Comparison of ENCODE assay signal across 8 cellular contexts in the genomic region with DNA sequence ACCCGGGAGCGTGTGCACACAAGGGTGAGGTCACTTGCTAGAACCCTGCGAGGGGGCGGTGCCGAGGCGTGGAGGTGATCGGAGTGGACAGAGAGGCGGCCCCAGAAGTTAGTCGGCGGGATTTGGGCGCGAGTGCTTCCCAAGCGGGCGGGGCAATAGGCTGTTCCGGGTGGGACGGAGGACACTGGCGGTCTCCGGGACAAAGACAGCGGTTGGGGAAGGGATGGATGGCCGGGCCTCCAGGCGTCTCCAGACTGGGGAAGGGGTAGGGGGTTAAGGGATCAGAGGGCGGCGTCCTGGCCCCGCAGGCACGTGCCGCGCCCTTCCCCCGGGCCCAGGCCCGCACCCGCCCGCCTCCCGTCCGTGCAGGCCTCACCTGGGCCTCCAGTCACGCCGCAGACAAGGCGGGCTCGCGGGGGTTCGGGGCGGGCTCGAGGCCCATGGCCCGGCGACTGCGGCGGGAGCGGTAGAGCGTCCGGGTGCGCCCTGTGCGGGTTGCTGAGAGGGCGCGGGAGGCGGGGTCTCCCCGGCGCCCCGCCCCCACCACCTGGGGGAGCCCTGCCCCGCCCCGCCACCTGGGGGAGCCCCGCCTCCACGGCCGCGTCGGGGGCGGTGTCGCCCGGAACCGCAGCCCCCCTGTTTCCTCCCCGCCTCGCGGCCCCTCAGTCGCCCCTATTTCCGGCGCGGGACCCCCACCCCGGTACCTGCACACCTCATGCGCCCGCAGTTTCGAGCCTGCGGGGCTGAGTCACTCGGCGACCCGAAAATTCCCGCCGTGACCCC. TPM values are rescaled to one million over a fixed set of nuclear protein-coding genes. Genes with fewer than 3 reads are reported as not detected.
DNase-seq lines count a peak whose midpoint lies in the region; ATAC-seq and TF ChIP-seq lines count a peak whose summit lies in the region.

A gene (minus strand): TSS at position 505 of the 783 bp plus-strand sequence. CDS start 945 bp downstream, outside the sequence.

- H3K9me3 Mint-ChIP-seq in activated T-cell treated with anti-CD3 and anti-CD28 coated beads, Interleukin-2, amount 50 U/mL, for 72 hours, result no peaks in the 10 kb centered on the region

- ATAC-seq in HCT116 (peak; percentile 83), foreskin keratinocyte (peak; percentile 72)
- peak; percentile 75 to 78 for ATAC-seq in activated T-cell treated with anti-CD3 and anti-CD28 coated beads, Interleukin-2, amount 50 U/mL, for 72 hours (replicated peaks in 1 of 2)

- RAD21 ChIA-PET in HCT116 (lab: Charles Lee; ENCODE audit: low non-redundant PET in 1 of 2, low total read pairs in 2 of 2, uncharacterized antibody in 2 of 2, unreplicated experiment in 2 of 2), result no interaction called here

- DNase-seq in HCT116 (ENCODE audit: low read depth, low spot score) (peak; percentile 24), NCI-H69 (lab: John Stamatoyannopoulos, UW) (peak; percentile 88), foreskin keratinocyte (peak in 1 of 2 donors; percentile 40), OCI-M2 (lab: John Stamatoyannopoulos, UW; ENCODE audit: unreplicated experiment) (no peak), SKM-1 treated with dmso at 0.1 percent for 144 hours (lab: John Stamatoyannopoulos, UW; ENCODE audit: unreplicated experiment) (no peak)
- peak; percentile 69 to 82 for DNase-seq in activated T-cell treated with anti-CD3 and anti-CD28 coated beads, Interleukin-2, amount 50 U/mL, for 72 hours

- peaks cover 31% of the 10 kb centered on the region for H3K4me1 Mint-ChIP-seq in activated T-cell treated with anti-CD3 and anti-CD28 coated beads, Interleukin-2, amount 50 U/mL, for 72 hours (ENCODE audit: low read depth)

- H3K27me3 ChIP-seq in HCT116 (ENCODE audit: insufficient read depth, low read length) (no peaks in the 10 kb centered on the region), foreskin keratinocyte (no peaks in the 10 kb centered on the region), rectal smooth muscle tissue (ENCODE audit: control insufficient read depth, insufficient read depth, low read length) (no peaks in the 10 kb centered on the region)

- H3K9ac ChIP-seq in ES-I3 (ENCODE audit: low read depth, low read length) (peak within 1 kb of the TSS; percentile 82), HCT116 (ENCODE audit: low read length) (peak within 1 kb of the TSS; percentile 92), rectal smooth muscle tissue (ENCODE audit: low read length) (no peak within 1 kb of the TSS)

- H3K4me2 ChIP-seq in HCT116 (ENCODE audit: low read length), result peak within 1 kb of the TSS; percentile 97

- H3K79me2 ChIP-seq in HCT116 (ENCODE audit: insufficient read depth, low read length), result peaks cover 10% of the 10 kb centered on the region; the same call in 1 of the 2 replicates

- TF ChIP-seq CTCF in HCT116 (IDR thresholded peaks at IDR 0.05 in 2 of 3, conservative IDR thresholded peaks at IDR 0.05 in 1 of 3; ENCODE audit: borderline replicate concordance in 1 of 3, insufficient read depth in 1 of 3, low read depth in 2 of 3, low read length in 2 of 3), result no peak
- no peak for TF ChIP-seq CTCF in foreskin keratinocyte (conservative IDR thresholded peaks at IDR 0.05)

- H3K36me3 Mint-ChIP-seq in activated T-cell treated with anti-CD3 and anti-CD28 coated beads, Interleukin-2, amount 50 U/mL, for 72 hours (ENCODE audit: insufficient read depth in 2 of 2), result peaks cover 8 to 18% of the 10 kb centered on the region in 2 donors

- H3K9me2 ChIP-seq in HCT116 (ENCODE audit: insufficient read depth), result no peaks in the 10 kb centered on the region

- TF ChIP-seq POLR2A in HCT116 (IDR thresholded peaks at IDR 0.05; ENCODE audit: borderline replicate concordance, extremely low read depth, insufficient read depth, insufficient read length), result peak; percentile 54

- peak within 1 kb of the TSS; percentile 67 to 76 for H3K4me3 ChIP-seq in HCT116 (replicated peaks in 1 of 2; ENCODE audit: low read depth in 1 of 2, low read length in 2 of 2)
- H3K4me3 ChIP-seq in rectal smooth muscle tissue (ENCODE audit: low read length), result peak within 1 kb of the TSS; percentile 60

- CTCF ChIA-PET in HCT116 (lab: Charles Lee), result no interaction called here

- TF ChIP-seq RAD21 in HCT116 (IDR thresholded peaks at IDR 0.05; ENCODE audit: low read depth), result no peak

- POLR2A ChIA-PET in HCT116 (lab: Charles Lee), result interaction anchor here (0.9 kb wide), 1 partner anchor 26 kb away, joined by 3 read pairs; no protein-coding TSS in a partner anchor

- H2AFZ ChIP-seq in HCT116 (ENCODE audit: low read depth, low read length, poor library complexity, severe bottlenecking), result no peak within 1 kb of the TSS

- H3K9me3 ChIP-seq in ES-I3 (ENCODE audit: control insufficient read depth, insufficient read depth, low read length), result no peaks in the 10 kb centered on the region
- H3K9me3 ChIP-seq in HCT116 (ENCODE audit: control insufficient read depth in 1 of 2, insufficient read depth in 1 of 2, low read depth in 1 of 2, low read length in 2 of 2), result no peaks in the 10 kb centered on the region

- BruUV-seq in HCT116 (replicated peaks; lab: Mats Ljungman, UMichigan), result no TSS peak

- H3K4me1 ChIP-seq in ES-I3 (ENCODE audit: insufficient read depth, low read length) (peaks cover 7% of the 10 kb centered on the region; the same call in 1 of the 2 replicates), HCT116 (ENCODE audit: control insufficient read depth in 1 of 2, insufficient read depth in 2 of 2, low read length in 2 of 2) (peaks cover 4 to 22% of the 10 kb centered on the region in 2 experiments), foreskin keratinocyte (no peaks in the 10 kb centered on the region), rectal smooth muscle tissue (ENCODE audit: control insufficient read depth, insufficient read depth, low read length) (no peaks in the 10 kb centered on the region)

- H3K27ac ChIP-seq in HCT116 (ENCODE audit: low read depth, low read length) (peak within 1 kb of the TSS; percentile 96), foreskin keratinocyte (peak within 1 kb of the TSS; percentile 35), rectal smooth muscle tissue (ENCODE audit: low read depth, low read length) (no peak within 1 kb of the TSS)

- no peaks in the 10 kb centered on the region for H4K20me1 ChIP-seq in HCT116 (ENCODE audit: insufficient read depth)

- H3K4me3 Mint-ChIP-seq in activated T-cell treated with anti-CD3 and anti-CD28 coated beads, Interleukin-2, amount 50 U/mL, for 72 hours, result peak within 1 kb of the TSS; percentile 93 to 96

- H3K27me3 Mint-ChIP-seq in activated T-cell treated with anti-CD3 and anti-CD28 coated beads, Interleukin-2, amount 50 U/mL, for 72 hours (ENCODE audit: low read depth), result no peaks in the 10 kb centered on the region

- peak within 1 kb of the TSS; percentile 85 for H3K27ac Mint-ChIP-seq in activated T-cell treated with anti-CD3 and anti-CD28 coated beads, Interleukin-2, amount 50 U/mL, for 72 hours

- intact Hi-C loops in HCT116 (cut with micrococcal nuclease), result no loop called here

- H3K36me3 ChIP-seq in ES-I3 (ENCODE audit: insufficient read depth, low read length) (no peaks in the 10 kb centered on the region), HCT116 (ENCODE audit: control insufficient read depth in 1 of 2, insufficient read depth in 2 of 2, low read length in 2 of 2) (peaks cover 5% of the 10 kb centered on the region in 2 experiments; a peak in 2 of 4 replicates), rectal smooth muscle tissue (ENCODE audit: control insufficient read depth, insufficient read depth, low read length) (peaks cover 2% of the 10 kb centered on the region)

TF ChIP-seq in HCT116, 20 proteins besides CTCF, POLR2A, EP300 and RAD21:
- TF ChIP-seq ZFX (IDR thresholded peaks at IDR 0.05) (peak; percentile 70), ELF1 (IDR thresholded peaks at IDR 0.05; ENCODE audit: borderline replicate concordance, low read depth) (no peak), EZH2phosphoT487 (IDR thresholded peaks at IDR 0.05; ENCODE audit: borderline replicate concordance) (no peak), POLR2AphosphoS5 (IDR thresholded peaks at IDR 0.05; ENCODE audit: low read depth, low read length) (peak; percentile 73), TCF7L2 (IDR thresholded peaks at IDR 0.05; ENCODE audit: borderline replicate concordance, extremely low read depth, insufficient read depth, insufficient read length) (no peak)
- TF ChIP-seq, protein P1, sequence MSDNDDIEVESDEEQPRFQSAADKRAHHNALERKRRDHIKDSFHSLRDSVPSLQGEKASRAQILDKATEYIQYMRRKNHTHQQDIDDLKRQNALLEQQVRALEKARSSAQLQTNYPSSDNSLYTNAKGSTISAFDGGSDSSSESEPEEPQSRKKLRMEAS (IDR thresholded peaks at IDR 0.05), result peak; percentile 66; the same call in 1 of the 2 replicates
- TF ChIP-seq, protein P2, sequence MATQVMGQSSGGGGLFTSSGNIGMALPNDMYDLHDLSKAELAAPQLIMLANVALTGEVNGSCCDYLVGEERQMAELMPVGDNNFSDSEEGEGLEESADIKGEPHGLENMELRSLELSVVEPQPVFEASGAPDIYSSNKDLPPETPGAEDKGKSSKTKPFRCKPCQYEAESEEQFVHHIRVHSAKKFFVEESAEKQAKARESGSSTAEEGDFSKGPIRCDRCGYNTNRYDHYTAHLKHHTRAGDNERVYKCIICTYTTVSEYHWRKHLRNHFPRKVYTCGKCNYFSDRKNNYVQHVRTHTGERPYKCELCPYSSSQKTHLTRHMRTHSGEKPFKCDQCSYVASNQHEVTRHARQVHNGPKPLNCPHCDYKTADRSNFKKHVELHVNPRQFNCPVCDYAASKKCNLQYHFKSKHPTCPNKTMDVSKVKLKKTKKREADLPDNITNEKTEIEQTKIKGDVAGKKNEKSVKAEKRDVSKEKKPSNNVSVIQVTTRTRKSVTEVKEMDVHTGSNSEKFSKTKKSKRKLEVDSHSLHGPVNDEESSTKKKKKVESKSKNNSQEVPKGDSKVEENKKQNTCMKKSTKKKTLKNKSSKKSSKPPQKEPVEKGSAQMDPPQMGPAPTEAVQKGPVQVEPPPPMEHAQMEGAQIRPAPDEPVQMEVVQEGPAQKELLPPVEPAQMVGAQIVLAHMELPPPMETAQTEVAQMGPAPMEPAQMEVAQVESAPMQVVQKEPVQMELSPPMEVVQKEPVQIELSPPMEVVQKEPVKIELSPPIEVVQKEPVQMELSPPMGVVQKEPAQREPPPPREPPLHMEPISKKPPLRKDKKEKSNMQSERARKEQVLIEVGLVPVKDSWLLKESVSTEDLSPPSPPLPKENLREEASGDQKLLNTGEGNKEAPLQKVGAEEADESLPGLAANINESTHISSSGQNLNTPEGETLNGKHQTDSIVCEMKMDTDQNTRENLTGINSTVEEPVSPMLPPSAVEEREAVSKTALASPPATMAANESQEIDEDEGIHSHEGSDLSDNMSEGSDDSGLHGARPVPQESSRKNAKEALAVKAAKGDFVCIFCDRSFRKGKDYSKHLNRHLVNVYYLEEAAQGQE (IDR thresholded peaks at IDR 0.05; ENCODE audit: low read depth), result no peak

RNA-seq across cellular contexts. Expression of the gene that starts here (rescaled TPM):
- total RNA-seq in HCT116 (2021; ENCODE audit: unreplicated experiment), result 28.2 TPM
- 33.0 and 41.7 TPM in 2 replicates for polyA plus RNA-seq in HCT116 (2012)
- total RNA-seq in activated T-cell treated with anti-CD3 and anti-CD28 coated beads, Interleukin-2, amount 50 U/mL, for 72 hours, result 10 to 100 TPM; 72.8 to 82.2 TPM
- 12.6 and 15.1 TPM in 2 replicates for total RNA-seq in foreskin keratinocyte
- 16.5 and 19.6 TPM in 2 replicates for polyA plus RNA-seq in foreskin keratinocyte

Comparison
In these comparisons a context has a peak if more than half of its experiments do, and no peak if none do; other contexts are left out.
1. DNase-seq: peak in HCT116 (single experiment), NCI-H69 (single experiment) and activated T-cell treated with anti-CD3 and anti-CD28 coated beads, Interleukin-2, amount 50 U/mL, for 72 hours (2 of 2); none in OCI-M2 (single experiment) and SKM-1 treated with dmso at 0.1 percent for 144 hours (single experiment).
2. Peak in every context shown above with its lines, with median percentiles within 50 percentile points of each other: ATAC-seq.